8 cellular contexts compared by ENCODE assay signal in the genomic region with DNA sequence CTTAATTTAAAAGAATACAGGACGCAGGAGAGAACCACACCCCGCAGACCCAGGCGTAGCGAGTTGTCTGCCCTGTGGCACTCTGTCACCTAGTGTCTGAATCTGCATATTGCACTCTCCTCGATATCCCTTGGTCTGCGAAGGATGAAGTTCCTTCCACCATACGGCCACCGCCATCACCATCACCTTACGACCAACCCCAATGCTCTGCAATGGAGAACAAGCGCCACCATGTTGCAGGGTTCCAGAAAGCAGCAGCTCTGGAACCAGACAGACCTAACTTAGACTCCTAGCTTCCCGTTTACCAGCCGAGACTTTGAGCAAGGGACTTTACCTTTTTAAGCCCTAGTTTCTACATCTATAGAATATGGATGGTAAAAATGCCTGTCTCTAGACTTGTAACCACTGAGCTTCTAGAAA.
A peak's percentile ranks its signal among the peaks of the same experiment; 100 is the strongest.
DNase-seq lines count a peak whose midpoint lies in the region; ATAC-seq and TF ChIP-seq lines count a peak whose summit lies in the region.

No MANE protein-coding gene starts in this region.

- no peak overlapping the region for H3K27ac ChIP-seq in colonic mucosa
- H3K27ac ChIP-seq in lung (ENCODE audit: low read depth in 1 of 2, low read length in 1 of 2): no peak overlapping the region
- no peak overlapping the region for H3K27ac ChIP-seq in thoracic aorta

- TF ChIP-seq CTCF in colonic mucosa (IDR thresholded peaks at IDR 0.05) (peak; percentile 88), lung (IDR thresholded peaks at IDR 0.05; ENCODE audit: control extremely low read depth, extremely low read depth) (peak; percentile 46), thoracic aorta (IDR thresholded peaks at IDR 0.05) (peak; percentile 87)

- ATAC-seq in GM21576 (IDR thresholded peaks at IDR 0.05; ENCODE audit: unreplicated experiment) (peak; percentile 83), lung (ENCODE audit: insufficient read depth, low FRiP score) (peak; percentile 87), thoracic aorta (ENCODE audit: insufficient number of reproducible peaks, low FRiP score, low read depth) (peak; percentile 35)

- no peaks in the 10 kb centered on the region for H3K36me3 ChIP-seq in MG63
- no peaks in the 10 kb centered on the region for H3K36me3 ChIP-seq in colonic mucosa
- H3K36me3 ChIP-seq in lung (ENCODE audit: control insufficient read depth in 2 of 2, insufficient read depth in 2 of 2, low read length in 2 of 2): no peaks in the 10 kb centered on the region
- no peaks in the 10 kb centered on the region for H3K36me3 ChIP-seq in thoracic aorta

- intact Hi-C loops in colonic mucosa (cut with DNase I): loop anchor here (2.0 to 10.0 kb wide), 3 partner anchors 151 to 377 kb away; no protein-coding TSS in a partner anchor

- DNase-seq in DMS53 treated with DMSO at 0.1 percent for 48 hours (lab: John Stamatoyannopoulos, UW; ENCODE audit: unreplicated experiment): peak; percentile 55
- DNase-seq in MG63: peak; percentile 79
- DNase-seq in SKM-1 treated with dmso at 0.1 percent for 144 hours (lab: John Stamatoyannopoulos, UW; ENCODE audit: unreplicated experiment): peak; percentile 79
- DNase-seq in colonic mucosa: peak; percentile 76
- DNase-seq in lung (ENCODE audit: low spot score): peak; percentile 57
- DNase-seq in thoracic aorta (ENCODE audit: low spot score): no peak
- DNase-seq in NK-92 (lab: John Stamatoyannopoulos, UW; ENCODE audit: unreplicated experiment): no peak

- no peaks in the 10 kb centered on the region for H3K27me3 ChIP-seq in MG63
- no peaks in the 10 kb centered on the region for H3K27me3 ChIP-seq in colonic mucosa
- no peaks in the 10 kb centered on the region for H3K27me3 ChIP-seq in lung (ENCODE audit: control insufficient read depth, insufficient read depth)
- no peaks in the 10 kb centered on the region for H3K27me3 ChIP-seq in thoracic aorta (replicated peaks; ENCODE audit: insufficient read depth)

- WGBS in lung, 2 donors: 36 to 37% methylated on average over 12 of the region's 12 CpGs

- H3K9ac ChIP-seq in colonic mucosa (ENCODE audit: low read depth in 2 of 2, low read length in 2 of 2): no peak overlapping the region

- H3K4me1 ChIP-seq in colonic mucosa (no peaks in the 10 kb centered on the region), lung (ENCODE audit: control insufficient read depth in 2 of 2, insufficient read depth in 2 of 2, low read length in 2 of 2) (peaks cover 0 to 2% of the 10 kb centered on the region in 2 donors), thoracic aorta (ENCODE audit: control insufficient read depth in 1 of 2, low read depth in 2 of 2) (peaks cover 0 to 34% of the 10 kb centered on the region in 2 donors)

- H3K9me3 ChIP-seq in MG63 (no peaks in the 10 kb centered on the region; the same call in 1 of the 2 replicates), colonic mucosa (no peaks in the 10 kb centered on the region), lung (ENCODE audit: control insufficient read depth in 2 of 2, insufficient read depth in 1 of 2, low read length in 1 of 2) (peaks cover 0 to 2% of the 10 kb centered on the region in 2 donors), thoracic aorta (no peaks in the 10 kb centered on the region)

- H3K4me3 ChIP-seq in MG63 (peak overlapping the region; percentile 7; the same call in 1 of the 2 replicates), colonic mucosa (no peak overlapping the region), lung (no peak overlapping the region), thoracic aorta (peak overlapping the region; percentile 47)

Comparison
In these comparisons a context has a peak if more than half of its experiments do, and no peak if none do; other contexts are left out.
1. DNase-seq: peak in DMS53 treated with DMSO at 0.1 percent for 48 hours (single experiment), MG63 (single experiment), SKM-1 treated with dmso at 0.1 percent for 144 hours (single experiment), colonic mucosa (single experiment) and lung (single experiment); none in thoracic aorta (single experiment) and NK-92 (single experiment).
2. ATAC-seq: peak in every context shown above with its lines; median percentile 87 in lung; 83 in GM21576; 35 in thoracic aorta.
3. H3K4me3 ChIP-seq: peak in MG63 (single experiment) and thoracic aorta (single experiment); none in colonic mucosa (single experiment) and lung (single experiment).
4. Peak in every context shown above with its lines, with median percentiles within 50 percentile points of each other: CTCF ChIP-seq.